In the genomic region with DNA sequence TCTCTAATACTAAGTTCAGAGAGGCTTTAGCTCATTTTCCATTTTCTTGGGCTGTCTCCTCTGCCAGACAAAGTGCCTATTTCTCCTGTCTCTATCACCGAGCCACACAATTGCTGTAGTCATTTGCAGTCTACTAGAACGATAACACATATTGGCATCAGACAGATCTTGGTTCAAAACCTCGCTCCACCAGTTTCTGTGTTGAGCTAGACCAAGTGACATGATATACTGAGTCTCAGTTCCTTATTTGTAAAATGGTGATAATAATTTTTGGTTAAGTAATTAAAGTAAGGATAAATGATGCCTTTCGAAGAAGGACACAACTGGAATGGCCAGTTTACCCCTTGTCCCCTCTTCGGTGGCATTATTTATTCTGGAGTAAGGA, we compare ENCODE assay signal across 8 cellular contexts. TPM values are rescaled to one million over a fixed set of nuclear protein-coding genes. Genes with fewer than 3 reads are reported as not detected.
A peak's percentile ranks its signal among the peaks of the same experiment; 100 is the strongest.
DNase-seq lines count a peak whose midpoint lies in the region; ATAC-seq lines count a peak whose summit lies in the region.

No MANE protein-coding gene starts in this region.

- H3K27me3 Mint-ChIP-seq in activated T-cell treated with anti-CD3 and anti-CD28 coated beads, Interleukin-2, amount 50 U/mL, for 24 hours: no peaks in the 10 kb centered on the region
- H3K27me3 Mint-ChIP-seq in naive thymus-derived CD4-positive, alpha-beta T cell: peaks cover 0 to 8% (median 0%) of the 10 kb centered on the region in 5 donors

- H3K4me3 ChIP-seq in adipocyte (ENCODE audit: low read length): peak overlapping the region; percentile 91
- H3K4me3 ChIP-seq in naive thymus-derived CD4-positive, alpha-beta T cell (ENCODE audit: low read length): no peak overlapping the region

- POLR2A ChIA-PET in naive thymus-derived CD4-positive, alpha-beta T cell (lab: Charles Lee): interaction anchor here (0.7 to 6.1 kb wide), 11 partner anchors 11 to 154 kb away, joined by 3 to 75 read pairs (median 5); no protein-coding TSS in a partner anchor

- H3K9me3 ChIP-seq in adipocyte (ENCODE audit: control insufficient read depth, low read length): no peaks in the 10 kb centered on the region
- no peaks in the 10 kb centered on the region for H3K9me3 ChIP-seq in naive thymus-derived CD4-positive, alpha-beta T cell (ENCODE audit: control insufficient read depth in 2 of 3, low read length in 3 of 3)

- H3K4me1 ChIP-seq in adipocyte (ENCODE audit: control insufficient read depth, insufficient read depth, low read length): peaks cover 32% of the 10 kb centered on the region
- H3K4me1 ChIP-seq in naive thymus-derived CD4-positive, alpha-beta T cell (ENCODE audit: control insufficient read depth in 2 of 2, insufficient read depth in 2 of 2, low read length in 2 of 2): peaks cover 29 to 33% of the 10 kb centered on the region in 2 donors

- H3K27me3 ChIP-seq in adipocyte (replicated peaks; ENCODE audit: control insufficient read depth, insufficient read depth, low read length): no peaks in the 10 kb centered on the region
- no peaks in the 10 kb centered on the region for H3K27me3 ChIP-seq in naive thymus-derived CD4-positive, alpha-beta T cell (ENCODE audit: control insufficient read depth in 2 of 2, insufficient read depth in 2 of 2, low read length in 2 of 2)

- H3K36me3 Mint-ChIP-seq in activated T-cell treated with anti-CD3 and anti-CD28 coated beads, Interleukin-2, amount 50 U/mL, for 24 hours (ENCODE audit: low read depth): peaks cover 41% of the 10 kb centered on the region
- peaks cover 0 to 14% (median 4%) of the 10 kb centered on the region in 5 donors for H3K36me3 Mint-ChIP-seq in naive thymus-derived CD4-positive, alpha-beta T cell

- H3K27ac ChIP-seq in naive thymus-derived CD4-positive, alpha-beta T cell (ENCODE audit: low read depth, low read length): peak overlapping the region; percentile 100

- peak overlapping the region; percentile 94 for H3K27ac Mint-ChIP-seq in activated T-cell treated with anti-CD3 and anti-CD28 coated beads, Interleukin-2, amount 50 U/mL, for 24 hours
- H3K27ac Mint-ChIP-seq in naive thymus-derived CD4-positive, alpha-beta T cell: peak overlapping the region; percentile 92 to 98 (median 94)

- H3K9ac ChIP-seq in adipocyte (ENCODE audit: low read length): peak overlapping the region; percentile 38

- intact Hi-C loops in naive thymus-derived CD4-positive, alpha-beta T cell (cut with micrococcal nuclease): loop anchor here (1.0 to 10.0 kb wide), 5 partner anchors 71 to 1167 kb away; partner anchors contain the start of genes HMCES (in 1 of the 2), RAB43 (in 1 of the 2), SEC61A1 (in 1 of the 2) and TMCC1 (in 1 of the 2)

- no peaks in the 10 kb centered on the region for H3K9me3 Mint-ChIP-seq in activated T-cell treated with anti-CD3 and anti-CD28 coated beads, Interleukin-2, amount 50 U/mL, for 24 hours
- H3K9me3 Mint-ChIP-seq in naive thymus-derived CD4-positive, alpha-beta T cell: peaks cover 0 to 7% (median 0%) of the 10 kb centered on the region in 11 donors

- peak; percentile 3 for ATAC-seq in HG03108 (IDR thresholded peaks at IDR 0.05; ENCODE audit: unreplicated experiment)
- peak; percentile 2 for ATAC-seq in naive thymus-derived CD4-positive, alpha-beta T cell

- CTCF ChIA-PET in naive thymus-derived CD4-positive, alpha-beta T cell (lab: Charles Lee): interaction anchor here (0.5 to 2.0 kb wide), 7 partner anchors 26 to 122 kb away, joined by 3 to 8 read pairs (median 5); no protein-coding TSS in a partner anchor

- no peak for DNase-seq in activated T-cell treated with anti-CD3 and anti-CD28 coated beads, Interleukin-2, amount 50 U/mL, for 24 hours
- DNase-seq in activated T-cell treated with anti-CD3 and anti-CD28 coated beads, Interleukin-2, amount 50 U/mL, for 48 hours: no peak
- DNase-seq in adipocyte (ENCODE audit: low read depth): no peak
- DNase-seq in naive thymus-derived CD4-positive, alpha-beta T cell: no peak
- no peak for DNase-seq in SHP77 treated with DMSO at 0.1 percent for 48 hours (lab: John Stamatoyannopoulos, UW)
- no peak for DNase-seq in NCI-H345 treated with DMSO at 0.1 percent for 48 hours (lab: John Stamatoyannopoulos, UW; ENCODE audit: unreplicated experiment)
- no peak for DNase-seq in Ammon's horn (ENCODE audit: low spot score)

- peak overlapping the region; percentile 89 for H3K4me3 Mint-ChIP-seq in activated T-cell treated with anti-CD3 and anti-CD28 coated beads, Interleukin-2, amount 50 U/mL, for 24 hours
- H3K4me3 Mint-ChIP-seq in naive thymus-derived CD4-positive, alpha-beta T cell: peak overlapping the region; percentile 89 to 98 (median 96)

- peaks cover 50% of the 10 kb centered on the region for H3K4me1 Mint-ChIP-seq in activated T-cell treated with anti-CD3 and anti-CD28 coated beads, Interleukin-2, amount 50 U/mL, for 24 hours (ENCODE audit: low read depth)
- H3K4me1 Mint-ChIP-seq in naive thymus-derived CD4-positive, alpha-beta T cell: peaks cover 43 to 58% (median 54%) of the 10 kb centered on the region in 7 donors

- no peaks in the 10 kb centered on the region for H3K36me3 ChIP-seq in adipocyte (ENCODE audit: control insufficient read depth, insufficient read depth, low read length, severe bottlenecking)
- peaks cover 0 to 7% (median 0%) of the 10 kb centered on the region in 3 experiments for H3K36me3 ChIP-seq in naive thymus-derived CD4-positive, alpha-beta T cell (ENCODE audit: control insufficient read depth in 2 of 3, insufficient read depth in 3 of 3, low read length in 3 of 3)

RNA-seq across cellular contexts. Expression of gene RAB7A, which starts 0.4 kb away (rescaled TPM):
- total RNA-seq in naive thymus-derived CD4-positive, alpha-beta T cell: 100 to 1,000 TPM; 124 to 249 (median 172) TPM
- polyA plus RNA-seq in naive thymus-derived CD4-positive, alpha-beta T cell: 100 to 1,000 TPM; 176 to 190 TPM
